ENCODE assay signal across 20 cellular contexts in the genomic region with DNA sequence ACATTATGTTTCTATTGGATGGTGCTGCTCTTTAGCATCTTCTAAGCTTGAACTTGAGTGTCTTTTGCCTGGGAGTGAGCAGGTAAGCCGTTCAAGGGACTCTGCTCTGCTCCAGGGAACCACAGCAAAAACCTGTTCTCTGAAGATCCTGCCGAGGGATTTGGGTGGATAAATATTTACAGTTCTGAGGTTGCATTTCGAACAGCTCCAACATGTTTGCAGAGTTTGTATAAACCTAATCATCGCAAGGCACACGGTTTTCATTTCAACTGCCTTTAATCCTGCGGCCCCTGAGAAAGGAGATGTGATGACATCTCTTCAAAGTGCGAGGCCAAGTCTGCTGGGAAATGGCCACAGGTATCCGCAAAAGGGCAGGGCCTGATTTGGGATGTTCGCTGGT.
DNase-seq lines count a peak whose midpoint lies in the region; ATAC-seq, FAIRE-seq and TF ChIP-seq lines count a peak whose summit lies in the region.
"Had no signal": no experiment of that assay in that cellular context is flagged by ENCODE, and none has a peak within 500 bp of the region (broad histone marks: within the 10 kb centered on the region; RNA-seq: fewer than 3 reads in every experiment).

No MANE protein-coding gene starts in this region.

- peak; percentile 74 for FAIRE-seq in HTR-8/SVneo (lab: Jason Lieb, UNC)
- FAIRE-seq: G401.6, GM12891 had no signal

- H3K36me3 Mint-ChIP-seq in neural progenitor cell: peaks cover 2% of the 10 kb centered on the region
- H3K36me3 Mint-ChIP-seq: CD4-positive, CD25-positive, alpha-beta regulatory T cell; CD8-positive, alpha-beta memory T cell had no signal

- ATAC-seq in PC-3 (no peak), HG03520 (IDR thresholded peaks at IDR 0.05; ENCODE audit: unreplicated experiment) (no peak), HG03442 (IDR thresholded peaks at IDR 0.05; ENCODE audit: unreplicated experiment) (no peak)
- ATAC-seq: GM23338, HCT116 had no signal

- BruUV-seq in PC-3 (replicated peaks; lab: Mats Ljungman, UMichigan): no TSS peak

- H2AFZ ChIP-seq in PC-3 (ENCODE audit: low read length) (0 out of 2 replicates have a peak overlapping the region, but pooled peaks have one; percentile 22), neural progenitor cell (replicated peaks) (no peak overlapping the region)
- H2AFZ ChIP-seq: GM23338 had no signal

- peaks cover 4% of the 10 kb centered on the region; the same call in 1 of the 2 replicates for H3K4me1 ChIP-seq in PC-3 (ENCODE audit: insufficient read depth, low read length)
- peaks cover 30% of the 10 kb centered on the region for H3K4me1 ChIP-seq in neural progenitor cell

- no peak overlapping the region for H3K9ac ChIP-seq in PC-3 (ENCODE audit: low read length)
- H3K9ac ChIP-seq in neural progenitor cell: no peak overlapping the region
- H3K9ac ChIP-seq: BLaER1 treated with 17β-estradiol and CSF1 and Interleukin-3, amounts not matched to agents 10 nM and 100 nM had no signal

- no peak for DNase-seq in HTR-8/SVneo (ENCODE audit: insufficient read length, low spot score)
- DNase-seq in PC-3: peak; percentile 37
- no peak for DNase-seq in neural progenitor cell (ENCODE audit: low spot score)
- no peak for DNase-seq in NK-92 treated with Interleukin-12 subunit alpha and Interleukin-12 subunit beta, amount 100 ng/mL, for 24 hours (lab: John Stamatoyannopoulos, UW)
- DNase-seq: CD4-positive, CD25-positive, alpha-beta regulatory T cell; CD8-positive, alpha-beta memory T cell; COR-L47; DMS 273 treated with DMSO at 0.1 percent for 48 hours; DMS53; H7; HFFc6 had no signal

- H3K79me2 ChIP-seq in PC-3 (ENCODE audit: low read length) (no peaks in the 10 kb centered on the region), neural progenitor cell (ENCODE audit: low read depth) (no peaks in the 10 kb centered on the region)

- CTCF ChIA-PET in PC-3 (lab: Charles Lee): no interaction called here

- TF ChIP-seq CTCF in C4-2B (conservative IDR thresholded peaks at IDR 0.05) (no peak), PC-3 (conservative IDR thresholded peaks at IDR 0.05; ENCODE audit: low read depth, low read length) (no peak), neural progenitor cell (IDR thresholded peaks at IDR 0.05) (no peak)

- no peak overlapping the region for H3K4me3 Mint-ChIP-seq in neural progenitor cell
- H3K4me3 Mint-ChIP-seq: B cell; CD4-positive, CD25-positive, alpha-beta regulatory T cell; CD8-positive, alpha-beta memory T cell; GM23338; HFFc6 had no signal

- H3K27ac Mint-ChIP-seq in neural progenitor cell: peak overlapping the region; percentile 35
- H3K27ac Mint-ChIP-seq: B cell; CD4-positive, CD25-positive, alpha-beta regulatory T cell; CD8-positive, alpha-beta memory T cell; GM23338; HFFc6 had no signal

- H3K4me3 ChIP-seq in PC-3 (ENCODE audit: low read length): no peak overlapping the region
- H3K4me3 ChIP-seq in neural progenitor cell: no peak overlapping the region
- H3K4me3 ChIP-seq: BLaER1 treated with 17β-estradiol and CSF1 and Interleukin-3, amounts not matched to agents 10 nM and 100 nM; GM23338 had no signal

- H3K4me2 ChIP-seq in PC-3 (ENCODE audit: low read length): no peak overlapping the region
- no peak overlapping the region for H3K4me2 ChIP-seq in neural progenitor cell
- H3K4me2 ChIP-seq: BLaER1 treated with 17β-estradiol and CSF1 and Interleukin-3, amounts not matched to agents 10 nM and 100 nM; GM23338 had no signal

- H3K27ac ChIP-seq in C4-2B (peak overlapping the region; percentile 22; the same call in 1 of the 2 replicates), PC-3 (ENCODE audit: low read length) (no peak overlapping the region), neural progenitor cell (no peak overlapping the region)
- H3K27ac ChIP-seq: BLaER1 treated with 17β-estradiol and CSF1 and Interleukin-3, amounts not matched to agents 10 nM and 100 nM had no signal

- peaks cover 52% of the 10 kb centered on the region for H3K27me3 Mint-ChIP-seq in neural progenitor cell (ENCODE audit: insufficient read depth, low read depth)

- POLR2A ChIA-PET in PC-3 (lab: Charles Lee; ENCODE audit: unreplicated experiment): no interaction called here

- intact Hi-C loops in PC-3 (cut with micrococcal nuclease): no loop called here

- H3F3A ChIP-seq in PC-3 (ENCODE audit: low read length, unreplicated experiment) (no peaks in the 10 kb centered on the region), neural progenitor cell (ENCODE audit: low read depth) (peaks cover 30% of the 10 kb centered on the region)

- H3K9me2 ChIP-seq in PC-3 (replicated peaks; ENCODE audit: low read length): no peaks in the 10 kb centered on the region

- H3K27me3 ChIP-seq in PC-3 (ENCODE audit: low read length): peaks cover 30% of the 10 kb centered on the region
- peaks cover 61% of the 10 kb centered on the region for H3K27me3 ChIP-seq in neural progenitor cell

- no peaks in the 10 kb centered on the region for H4K20me1 ChIP-seq in PC-3 (ENCODE audit: low read length)
- H4K20me1 ChIP-seq in neural progenitor cell (ENCODE audit: low read depth): peaks cover 14% of the 10 kb centered on the region
- H4K20me1 ChIP-seq: BLaER1 treated with 17β-estradiol and CSF1 and Interleukin-3, amounts not matched to agents 10 nM and 100 nM had no signal

- H3K9me3 Mint-ChIP-seq in neural progenitor cell: peaks cover 6% of the 10 kb centered on the region
- H3K9me3 Mint-ChIP-seq: GM23338, HFFc6 had no signal

- peaks cover 33% of the 10 kb centered on the region for H3K4me1 Mint-ChIP-seq in neural progenitor cell
- H3K4me1 Mint-ChIP-seq: B cell had no signal

- H3K9me3 ChIP-seq in PC-3 (ENCODE audit: low read length): no peaks in the 10 kb centered on the region
- H3K9me3 ChIP-seq in neural progenitor cell (ENCODE audit: low read depth): no peaks in the 10 kb centered on the region

- no peaks in the 10 kb centered on the region for H3K36me3 ChIP-seq in PC-3 (ENCODE audit: low read depth, low read length)
- no peaks in the 10 kb centered on the region for H3K36me3 ChIP-seq in neural progenitor cell
- H3K36me3 ChIP-seq: BLaER1 treated with 17β-estradiol and CSF1 and Interleukin-3, amounts not matched to agents 10 nM and 100 nM had no signal
